Comparison of ENCODE assay signal across 8 cellular contexts in genomic region chr20:25296094-25297093, GRCh38. TPM values are rescaled to one million over a fixed set of nuclear protein-coding genes. Genes with fewer than 3 reads are reported as not detected.
A peak's percentile ranks its signal among the peaks of the same experiment; 100 is the strongest.
DNase-seq lines count a peak whose midpoint lies in the region; ATAC-seq, FAIRE-seq and TF ChIP-seq lines count a peak whose summit lies in the region.

No MANE protein-coding gene starts in this region.

- peaks cover 13% of the 10 kb centered on the region for H3K4me1 ChIP-seq in mucosa of descending colon (ENCODE audit: low read depth)

- TF ChIP-seq POLR2A in H54 (IDR thresholded peaks at IDR 0.05; ENCODE audit: low read depth, low read length): no peak

- H3K9me3 ChIP-seq in mucosa of descending colon: no peaks in the 10 kb centered on the region

- H3K27ac ChIP-seq in cingulate gyrus (ENCODE audit: low read depth, low read length): peak overlapping the region; percentile 74

- peak; percentile 32 for ATAC-seq in mucosa of descending colon
- no peak for ATAC-seq in HG03469 (IDR thresholded peaks at IDR 0.05; ENCODE audit: unreplicated experiment)

- no peaks in the 10 kb centered on the region for H3K36me3 ChIP-seq in mucosa of descending colon (ENCODE audit: low read depth)

- intact Hi-C loops in mucosa of descending colon (cut with DNase I, micrococcal nuclease): no loop called here

- H3K4me3 ChIP-seq in mucosa of descending colon: no peak overlapping the region

- peak; percentile 19 for DNase-seq in NCI-H345 (lab: John Stamatoyannopoulos, UW)
- no peak for DNase-seq in NCI-H345 treated with DMSO at 0.1 percent for 48 hours (lab: John Stamatoyannopoulos, UW; ENCODE audit: unreplicated experiment)
- peak; percentile 45 for DNase-seq in H54 (ENCODE audit: insufficient read length, low spot score)
- DNase-seq in OCI-M1 (lab: John Stamatoyannopoulos, UW): peak; percentile 11
- DNase-seq in mucosa of descending colon: peak in 2 of 3 donors; percentile 42 to 62
- DNase-seq in amniotic stem cell (lab: John Stamatoyannopoulos, UW): no peak

- no peak for TF ChIP-seq CTCF in mucosa of descending colon (IDR thresholded peaks at IDR 0.05)

- FAIRE-seq in H54 (lab: Jason Lieb, UNC): no peak

RNA-seq across cellular contexts. Expression of gene PYGB, which starts 48.5 kb away (rescaled TPM):
- 100 to 1,000 TPM; 247 to 252 (median 247) TPM for total RNA-seq in mucosa of descending colon

Comparison
In these comparisons a context has a peak if more than half of its experiments do, and no peak if none do; other contexts are left out.
1. DNase-seq: peak in NCI-H345 (single experiment), H54 (single experiment), OCI-M1 (single experiment) and mucosa of descending colon (2 of 3); none in NCI-H345 treated with DMSO at 0.1 percent for 48 hours (single experiment) and amniotic stem cell (single experiment).